ENCODE assay signal across 12 cellular contexts in the genomic region with DNA sequence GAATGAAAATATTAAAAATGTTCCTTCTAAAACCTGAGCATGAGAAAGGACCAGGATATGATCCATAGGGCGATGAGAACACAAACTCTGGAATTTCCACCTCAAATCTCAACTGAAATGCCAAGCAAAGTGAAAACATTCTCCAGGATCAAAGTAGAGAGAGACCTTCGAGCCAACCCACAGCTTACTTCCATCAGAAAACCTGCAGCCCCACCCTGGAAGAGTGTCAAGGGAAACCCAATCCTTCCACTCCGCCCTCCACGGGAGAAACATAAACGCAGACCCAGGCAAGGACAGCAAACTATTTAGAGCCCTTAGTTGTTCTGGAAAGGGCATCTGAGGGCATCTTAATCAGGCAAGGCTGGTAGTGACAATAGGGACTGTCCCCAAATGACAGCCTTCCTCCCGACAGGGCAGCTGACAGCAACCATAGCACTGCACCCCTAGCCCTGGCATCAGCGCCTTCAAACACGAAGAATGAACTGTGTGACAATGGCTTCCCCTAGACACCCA. TPM values are rescaled to one million over a fixed set of nuclear protein-coding genes. Genes with fewer than 3 reads are reported as not detected.
DNase-seq lines count a peak whose midpoint lies in the region; ATAC-seq and TF ChIP-seq lines count a peak whose summit lies in the region.
"Had no signal": no experiment of that assay in that cellular context is flagged by ENCODE, and none has a peak within 500 bp of the region (broad histone marks: within the 10 kb centered on the region; RNA-seq: fewer than 3 reads in every experiment).

No MANE protein-coding gene starts in this region.

- H3K4me1 ChIP-seq in heart right ventricle: peaks cover 0 to 39% (median 18%) of the 10 kb centered on the region in 9 donors
- H3K4me1 ChIP-seq in skeletal muscle tissue (ENCODE audit: control insufficient read depth in 3 of 3, insufficient read depth in 3 of 3, low read length in 3 of 3): peaks cover 55 to 60% (median 59%) of the 10 kb centered on the region in 3 donors
- H3K4me1 ChIP-seq in colonic mucosa: no peaks in the 10 kb centered on the region
- H3K4me1 ChIP-seq: body of pancreas had no signal

- H3K4me1 Mint-ChIP-seq in activated B cell treated with CpG ODN at 0.5 μM for 24 hours (peaks cover 75% of the 10 kb centered on the region), CD14-positive monocyte (peaks cover 17% of the 10 kb centered on the region)

- H3K4me3 ChIP-seq in heart right ventricle: no peak overlapping the region
- H3K4me3 ChIP-seq in skeletal muscle tissue (ENCODE audit: low read length in 3 of 3): peak overlapping the region in 1 of 3 donors; percentile 2
- no peak overlapping the region for H3K4me3 ChIP-seq in colonic mucosa
- H3K4me3 ChIP-seq: body of pancreas had no signal

- CTCF ChIA-PET in activated B cell treated with CpG ODN at 0.5 μM for 24 hours (lab: Charles Lee): interaction anchor here (0.8 kb wide), 1 partner anchor 12 kb away, joined by 4 read pairs; no protein-coding TSS in a partner anchor

- H3K4me3 Mint-ChIP-seq in activated B cell treated with CpG ODN at 0.5 μM for 24 hours: peak overlapping the region; percentile 11
- H3K4me3 Mint-ChIP-seq in CD14-positive monocyte: no peak overlapping the region

- peaks cover 0 to 90% (median 28%) of the 10 kb centered on the region in 9 donors for H3K36me3 ChIP-seq in heart right ventricle
- peaks cover 18 to 52% (median 26%) of the 10 kb centered on the region in 3 donors for H3K36me3 ChIP-seq in skeletal muscle tissue (ENCODE audit: control insufficient read depth in 3 of 3, insufficient read depth in 3 of 3, low read length in 3 of 3)
- no peaks in the 10 kb centered on the region for H3K36me3 ChIP-seq in colonic mucosa

- H3K9me3 ChIP-seq in heart right ventricle (peaks cover 0 to 13% (median 0%) of the 10 kb centered on the region in 11 donors), skeletal muscle tissue (ENCODE audit: control insufficient read depth in 3 of 3, low read length in 3 of 3) (no peaks in the 10 kb centered on the region), colonic mucosa (no peaks in the 10 kb centered on the region)
- H3K9me3 ChIP-seq: body of pancreas had no signal

- H3K9me3 Mint-ChIP-seq in activated B cell treated with CpG ODN at 0.5 μM for 24 hours: no peaks in the 10 kb centered on the region
- peaks cover 0 to 2% (median 0%) of the 10 kb centered on the region in 7 donors for H3K9me3 Mint-ChIP-seq in CD14-positive monocyte

- ATAC-seq in activated B cell treated with CpG ODN at 0.5 μM for 24 hours (ENCODE audit: low read depth): peak; percentile 46
- peak; percentile 65 to 91 (median 82) for ATAC-seq in heart right ventricle
- ATAC-seq: body of pancreas had no signal

- TF ChIP-seq CTCF in activated B cell treated with CpG ODN at 0.5 μM for 24 hours (IDR thresholded peaks at IDR 0.05) (no peak), heart right ventricle (IDR thresholded peaks at IDR 0.05) (no peak), colonic mucosa (IDR thresholded peaks at IDR 0.05) (no peak), CD14-positive monocyte (IDR thresholded peaks at IDR 0.05) (no peak)

- WGBS in heart right ventricle, 2 donors: 50 to 59% methylated on average over 8 of the region's 8 CpGs

- intact Hi-C loops in activated B cell treated with CpG ODN at 0.5 μM for 24 hours (cut with micrococcal nuclease) (loop anchor here (1.0 kb wide), 1 partner anchor 8 kb away; no protein-coding TSS in a partner anchor), heart right ventricle (cut with DNase I) (no loop called here), colonic mucosa (cut with DNase I) (no loop called here), CD14-positive monocyte (cut with micrococcal nuclease) (no loop called here)

- peaks cover 86% of the 10 kb centered on the region for H3K36me3 Mint-ChIP-seq in activated B cell treated with CpG ODN at 0.5 μM for 24 hours (ENCODE audit: low read depth)
- peaks cover 74 to 86% of the 10 kb centered on the region in 2 donors for H3K36me3 Mint-ChIP-seq in CD14-positive monocyte

- H3K27ac Mint-ChIP-seq in activated B cell treated with CpG ODN at 0.5 μM for 24 hours (peak overlapping the region; percentile 22), CD14-positive monocyte (peak overlapping the region in 3 of 7 donors; percentile 48 to 70 (median 55))

- POLR2A ChIA-PET in activated B cell treated with CpG ODN at 0.5 μM for 24 hours (lab: Charles Lee): interaction anchor here (0.8 to 1.8 kb wide), 2 partner anchors 20 to 28 kb away, joined by 4 to 6 read pairs; no protein-coding TSS in a partner anchor

- H3K27me3 ChIP-seq in heart right ventricle: no peaks in the 10 kb centered on the region
- H3K27me3 ChIP-seq in skeletal muscle tissue (ENCODE audit: control insufficient read depth in 3 of 3, insufficient read depth in 3 of 3, low read length in 3 of 3): no peaks in the 10 kb centered on the region
- H3K27me3 ChIP-seq in colonic mucosa: no peaks in the 10 kb centered on the region
- H3K27me3 ChIP-seq: body of pancreas had no signal

- DNase-seq in HCEC 1CT: peak; percentile 53
- DNase-seq in activated B cell treated with CpG ODN at 0.5 μM for 24 hours: no peak
- DNase-seq in heart right ventricle: no peak
- no peak for DNase-seq in colonic mucosa
- DNase-seq in SHP77 treated with DMSO at 0.1 percent for 48 hours (lab: John Stamatoyannopoulos, UW): no peak
- DNase-seq in CD14-positive monocyte (ENCODE audit: low spot score): no peak
- DNase-seq: glutamatergic neuron; NCI-H526 treated with DMSO at 0.1 percent for 48 hours; stimulated activated naive CD4-positive, alpha-beta T cell; T-helper 1 cell had no signal

- H3K27me3 Mint-ChIP-seq in activated B cell treated with CpG ODN at 0.5 μM for 24 hours: no peaks in the 10 kb centered on the region
- H3K27me3 Mint-ChIP-seq in CD14-positive monocyte (ENCODE audit: low read depth in 3 of 3): no peaks in the 10 kb centered on the region

- H3K27ac ChIP-seq in heart right ventricle: peak overlapping the region in 6 of 10 donors; percentile 5 to 67 (median 52)
- peak overlapping the region; percentile 78 for H3K27ac ChIP-seq in skeletal muscle tissue (ENCODE audit: low read depth, low read length)
- H3K27ac ChIP-seq in colonic mucosa: no peak overlapping the region
- H3K27ac ChIP-seq: body of pancreas had no signal

- H3K9ac ChIP-seq in skeletal muscle tissue (ENCODE audit: low read depth in 1 of 3, low read length in 3 of 3) (peak overlapping the region; percentile 8 to 76 (median 52)), colonic mucosa (ENCODE audit: low read depth in 2 of 2, low read length in 2 of 2) (no peak overlapping the region)

RNA-seq across cellular contexts. Expression of a gene that starts 21.8 kb away (rescaled TPM):
- total RNA-seq in activated B cell treated with CpG ODN at 0.5 μM for 24 hours: 48.5 and 54.0 TPM in 2 replicates
- total RNA-seq in heart right ventricle: 10 to 100 TPM; 14.5 to 23.7 (median 15.5) TPM
- 10 to 100 TPM; 14.3 to 15.6 TPM for polyA plus RNA-seq in heart right ventricle
- 35.0 TPM for total RNA-seq in skeletal muscle tissue
- 10 to 100 TPM; 12.0 to 12.8 TPM for total RNA-seq in colonic mucosa
- 10 to 100 TPM in 1 of 2 donors, 1 to 10 TPM in 1; 5.4 to 14.8 TPM for polyA plus RNA-seq in CD14-positive monocyte

RNA-seq across cellular contexts. Expression of a gene that starts 51.3 kb away (rescaled TPM):
- total RNA-seq in activated B cell treated with CpG ODN at 0.5 μM for 24 hours (not detected in 2 replicates), heart right ventricle (1 to 10 TPM in 4 of 10 donors, under 1 TPM in 5, not detected in 1; 0.24 to 3.3 (median 0.93) TPM), skeletal muscle tissue (0.52 TPM), colonic mucosa (under 1 TPM; 0.17 to 0.45 TPM)
- polyA plus RNA-seq in heart right ventricle (under 1 TPM; 0.07 to 0.09 TPM), CD14-positive monocyte (10 to 100 TPM; 40.6 to 55.6 TPM)
- total RNA-seq: body of pancreas had no signal

Comparison
In these comparisons a context has a peak if more than half of its experiments do, and no peak if none do; other contexts are left out.
1. H3K9ac ChIP-seq: peak in skeletal muscle tissue (3 of 3); none in colonic mucosa (0 of 2).